22 cellular contexts compared by ENCODE assay signal in the genomic region with DNA sequence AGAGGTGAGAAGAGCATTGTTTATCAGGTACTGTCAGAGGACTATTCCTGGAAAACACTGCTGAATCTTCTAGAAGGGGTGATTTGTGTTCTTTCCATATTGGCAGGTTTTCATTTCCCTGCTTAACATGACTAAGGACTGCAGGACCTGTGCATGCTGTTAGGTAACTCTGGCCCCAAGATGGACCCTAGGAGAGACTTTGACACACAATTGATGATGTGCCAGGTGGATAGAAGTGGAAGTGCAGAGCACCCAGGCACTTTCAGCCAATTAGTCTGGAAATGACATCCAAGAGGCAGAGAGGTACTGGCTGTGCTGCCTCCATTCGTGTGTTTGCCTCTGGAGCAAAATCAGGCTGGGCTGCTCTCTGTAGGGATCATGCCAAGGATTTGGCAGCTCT.
DNase-seq lines count a peak whose midpoint lies in the region; ATAC-seq, FAIRE-seq and TF ChIP-seq lines count a peak whose summit lies in the region.
"Had no signal": no experiment of that assay in that cellular context is flagged by ENCODE, and none has a peak within 500 bp of the region (broad histone marks: within the 10 kb centered on the region; RNA-seq: fewer than 3 reads in every experiment).

No MANE protein-coding gene starts in this region.

- H2AK5ac ChIP-seq in IMR-90 (ENCODE audit: low read depth, low read length) (peak overlapping the region; percentile 49; the same call in 1 of the 2 replicates), H1 (ENCODE audit: low read depth, low read length) (0 out of 2 replicates have a peak overlapping the region, but pooled peaks have one; percentile 56)

- H3K4me3 ChIP-seq in IMR-90 (ENCODE audit: insufficient read depth, low read depth, low read length) (no peak overlapping the region), H1 (ENCODE audit: extremely low read depth in 1 of 4, insufficient read depth in 2 of 4, low read depth in 3 of 4, low read length in 4 of 4) (no peak overlapping the region), liver (ENCODE audit: low read depth in 1 of 3, low read length in 3 of 3) (no peak overlapping the region), GM23338 (no peak overlapping the region)
- H3K4me3 ChIP-seq: GM12878 had no signal

- DNase-seq in activated CD8-positive, alpha-beta T cell treated with anti-CD3 and anti-CD28 coated beads, Interleukin-2, amount 10 ng/mL, durations not matched to agents 7 days and 5 days: no peak
- DNase-seq in activated CD8-positive, alpha-beta T cell treated with anti-CD3 and anti-CD28 coated beads for 36 hours: no peak
- DNase-seq in IMR-90 (no peak), H1 (ENCODE audit: low read depth in 1 of 2, low spot score in 2 of 2) (no peak), AG08396 (ENCODE audit: low spot score) (no peak), GM23338 (ENCODE audit: low spot score) (no peak)
- DNase-seq: ACHN; CD8-positive, alpha-beta T cell; COR-L47; DMS53; HCEC 1CT; HFFc6; KG1 had no signal

- H3K14ac ChIP-seq in IMR-90 (replicated peaks; ENCODE audit: low read depth, low read length) (peak overlapping the region; percentile 72), H1 (ENCODE audit: insufficient read length) (no peak overlapping the region)

- in situ Hi-C loops in IMR-90 (cut with MboI; ENCODE audit: low sequenced_read_pairs): no loop called here

- 0 out of 2 replicates have a peak, but pooled peaks cover 5% of the 10 kb centered on the region for H3K9me2 ChIP-seq in GM23338 (ENCODE audit: insufficient read depth)

- H4K91ac ChIP-seq in IMR-90 (ENCODE audit: insufficient read depth, low read depth, low read length): no peak overlapping the region; the same call in 1 of the 2 replicates
- H4K91ac ChIP-seq in H1 (replicated peaks; ENCODE audit: insufficient read length, low read length): no peak overlapping the region

- no peak overlapping the region for H3K18ac ChIP-seq in IMR-90 (ENCODE audit: low read depth, low read length)
- no peak overlapping the region for H3K18ac ChIP-seq in H1 (ENCODE audit: extremely low read depth, low read length)

- H3K9me3 Mint-ChIP-seq in activated CD8-positive, alpha-beta T cell treated with anti-CD3 and anti-CD28 coated beads, Interleukin-2, amount 10 ng/mL, durations not matched to agents 7 days and 5 days (ENCODE audit: insufficient read depth): no peaks in the 10 kb centered on the region
- no peaks in the 10 kb centered on the region for H3K9me3 Mint-ChIP-seq in activated CD8-positive, alpha-beta T cell treated with anti-CD3 and anti-CD28 coated beads for 36 hours
- no peaks in the 10 kb centered on the region; the same call in 2 of the 3 replicates for H3K9me3 Mint-ChIP-seq in GM23338
- H3K9me3 Mint-ChIP-seq: CD8-positive, alpha-beta T cell had no signal

- H3K4me1 Mint-ChIP-seq in activated CD8-positive, alpha-beta T cell treated with anti-CD3 and anti-CD28 coated beads, Interleukin-2, amount 10 ng/mL, durations not matched to agents 7 days and 5 days (ENCODE audit: low read depth): peaks cover 11% of the 10 kb centered on the region
- peaks cover 16% of the 10 kb centered on the region for H3K4me1 Mint-ChIP-seq in activated CD8-positive, alpha-beta T cell treated with anti-CD3 and anti-CD28 coated beads for 36 hours (ENCODE audit: low read depth)
- H3K4me1 Mint-ChIP-seq in GM23338: peaks cover 54% of the 10 kb centered on the region
- H3K4me1 Mint-ChIP-seq: B cell, IgD-negative memory B cell had no signal

- no peak overlapping the region for H3K56ac ChIP-seq in IMR-90 (ENCODE audit: extremely low read depth, insufficient read depth, low read length)
- H3K56ac ChIP-seq in H1 (replicated peaks; ENCODE audit: insufficient read length, low read depth, low read length): no peak overlapping the region

- H2AK9ac ChIP-seq in IMR-90 (replicated peaks; ENCODE audit: low read depth, low read length, poor library complexity): peak overlapping the region; percentile 33

- H3K79me2 ChIP-seq in H1 (ENCODE audit: control insufficient read depth in 1 of 2, insufficient read depth in 2 of 2, low read length in 2 of 2) (no peaks in the 10 kb centered on the region), GM23338 (replicated peaks; ENCODE audit: insufficient read depth) (no peaks in the 10 kb centered on the region)

- H3K27me3 ChIP-seq in IMR-90 (ENCODE audit: control insufficient read depth, insufficient read depth, low read length) (no peaks in the 10 kb centered on the region), H1 (replicated peaks in 1 of 4; ENCODE audit: control insufficient read depth in 3 of 4, extremely low read depth in 1 of 4, insufficient read depth in 3 of 4, low read length in 3 of 4) (no peaks in the 10 kb centered on the region; a peak in 2 of 7 replicates), liver (ENCODE audit: control insufficient read depth in 4 of 4, insufficient read depth in 4 of 4, low read length in 3 of 4) (no peaks in the 10 kb centered on the region), GM23338 (ENCODE audit: insufficient read depth) (no peaks in the 10 kb centered on the region)

- TF ChIP-seq POLR2A in IMR-90 (IDR thresholded peaks at IDR 0.05; ENCODE audit: low read depth, low read length) (no peak), H1 (IDR thresholded peaks at IDR 0.05; ENCODE audit: control extremely low read depth in 1 of 2, low read depth in 2 of 2, low read length in 2 of 2) (no peak)

- H3K36me3 Mint-ChIP-seq in activated CD8-positive, alpha-beta T cell treated with anti-CD3 and anti-CD28 coated beads, Interleukin-2, amount 10 ng/mL, durations not matched to agents 7 days and 5 days (ENCODE audit: low read depth): no peaks in the 10 kb centered on the region
- H3K36me3 Mint-ChIP-seq in activated CD8-positive, alpha-beta T cell treated with anti-CD3 and anti-CD28 coated beads for 36 hours (ENCODE audit: low read depth): no peaks in the 10 kb centered on the region
- H3K36me3 Mint-ChIP-seq in GM23338 (ENCODE audit: low read depth): 0 out of 3 replicates have a peak, but pooled peaks cover 2% of the 10 kb centered on the region
- H3K36me3 Mint-ChIP-seq: CD14-positive monocyte; CD8-positive, alpha-beta T cell had no signal

- H3K27me3 Mint-ChIP-seq in activated CD8-positive, alpha-beta T cell treated with anti-CD3 and anti-CD28 coated beads, Interleukin-2, amount 10 ng/mL, durations not matched to agents 7 days and 5 days (ENCODE audit: low read depth): no peaks in the 10 kb centered on the region
- no peaks in the 10 kb centered on the region for H3K27me3 Mint-ChIP-seq in activated CD8-positive, alpha-beta T cell treated with anti-CD3 and anti-CD28 coated beads for 36 hours
- H3K27me3 Mint-ChIP-seq in GM23338 (ENCODE audit: insufficient read depth, low read depth, poor library complexity): peaks cover 12% of the 10 kb centered on the region
- H3K27me3 Mint-ChIP-seq: B cell had no signal

- H3K23ac ChIP-seq in IMR-90 (ENCODE audit: low read depth, low read length) (peak overlapping the region; percentile 28; the same call in 1 of the 2 replicates), H1 (ENCODE audit: insufficient read length) (no peak overlapping the region)

- POLR2A ChIA-PET in activated CD8-positive, alpha-beta T cell treated with anti-CD3 and anti-CD28 coated beads, Interleukin-2, amount 10 ng/mL, durations not matched to agents 7 days and 5 days (lab: Charles Lee): no interaction called here
- POLR2A ChIA-PET in activated CD8-positive, alpha-beta T cell treated with anti-CD3 and anti-CD28 coated beads for 36 hours (lab: Charles Lee): no interaction called here
- POLR2A ChIA-PET in IMR-90 (lab: Charles Lee; ENCODE audit: unreplicated experiment) (no interaction called here), H1 (lab: Charles Lee; ENCODE audit: partially characterized antibody) (no interaction called here)

- dilution Hi-C loops in IMR-90 (cut with HindIII; ENCODE audit: low sequenced_read_pairs, unreplicated experiment): no loop called here

- H3K9me3 ChIP-seq in IMR-90 (ENCODE audit: control insufficient read depth, insufficient read depth, low read length) (no peaks in the 10 kb centered on the region), H1 (ENCODE audit: insufficient read depth in 2 of 2, low read depth in 1 of 2, low read length in 1 of 2) (no peaks in the 10 kb centered on the region; a peak in 1 of 4 replicates), liver (ENCODE audit: control insufficient read depth in 4 of 4, low read length in 3 of 4) (no peaks in the 10 kb centered on the region)

- H3F3A ChIP-seq in GM23338 (replicated peaks; ENCODE audit: low read depth): 0 out of 2 replicates have a peak, but pooled peaks cover 5% of the 10 kb centered on the region

- FAIRE-seq in H1 (lab: Jason Lieb, UNC): no peak
- FAIRE-seq: D721Med, GM12878, GM18507 had no signal

- H2AFZ ChIP-seq in IMR-90 (replicated peaks; ENCODE audit: low read length, poor library complexity) (no peak overlapping the region), H1 (ENCODE audit: low read length) (no peak overlapping the region), GM23338 (no peak overlapping the region)

- intact Hi-C loops in activated CD8-positive, alpha-beta T cell treated with anti-CD3 and anti-CD28 coated beads for 36 hours (cut with micrococcal nuclease): no loop called here
- intact Hi-C loops in IMR-90 (cut with micrococcal nuclease): no loop called here

- H3K27ac ChIP-seq in IMR-90 (ENCODE audit: insufficient read depth, low read length): no peak overlapping the region
- no peak overlapping the region for H3K27ac ChIP-seq in H1 (ENCODE audit: low read depth, low read length)
- H3K27ac ChIP-seq in liver (ENCODE audit: low read depth in 1 of 2, low read length in 2 of 2): peak overlapping the region in 1 of 2 donors; percentile 38
- no peak overlapping the region for H3K27ac ChIP-seq in GM23338 (ENCODE audit: low read depth)
- H3K27ac ChIP-seq: HL-60 had no signal

- no CpG with 5 or more reads among the region's 1 CpG for WGBS in IMR-90 (ENCODE audit: extremely low coverage in 2 of 2, insufficient read length in 1 of 2), 2 experiments
- WGBS in H1 (ENCODE audit: extremely low coverage in 1 of 2, insufficient coverage in 1 of 2, insufficient read length in 1 of 2, insufficient replicate concordance in 2 of 2, low coverage in 1 of 2, low lambda C conversion rate in 2 of 2, missing lambda C conversion rate in 1 of 2), 2 experiments: 93% methylated on average over 1 of the region's 1 CpG; no CpG with 5 or more reads in 1 of the 2 experiments
- WGBS in liver: 50% methylated on average over 1 of the region's 1 CpG

- H2BK15ac ChIP-seq in IMR-90 (ENCODE audit: low read depth, low read length): no peak overlapping the region
- no peak overlapping the region for H2BK15ac ChIP-seq in H1 (ENCODE audit: low read length)

- H3K4me1 ChIP-seq in IMR-90 (ENCODE audit: control insufficient read depth, insufficient read depth, low read length): peaks cover 11% of the 10 kb centered on the region
- peaks cover 8 to 19% (median 12%) of the 10 kb centered on the region in 4 experiments for H3K4me1 ChIP-seq in H1 (replicated peaks in 1 of 4; ENCODE audit: control insufficient read depth in 3 of 4, insufficient read depth in 4 of 4, low read length in 3 of 4)
- H3K4me1 ChIP-seq in liver (ENCODE audit: control insufficient read depth in 4 of 4, insufficient read depth in 4 of 4, low read length in 3 of 4): peaks cover 0 to 9% (median 2%) of the 10 kb centered on the region in 4 donors
- peaks cover 41% of the 10 kb centered on the region for H3K4me1 ChIP-seq in GM23338 (ENCODE audit: insufficient read depth)

- H3K4me3 Mint-ChIP-seq in activated CD8-positive, alpha-beta T cell treated with anti-CD3 and anti-CD28 coated beads, Interleukin-2, amount 10 ng/mL, durations not matched to agents 7 days and 5 days: no peak overlapping the region
- H3K4me3 Mint-ChIP-seq in activated CD8-positive, alpha-beta T cell treated with anti-CD3 and anti-CD28 coated beads for 36 hours: no peak overlapping the region
- no peak overlapping the region for H3K4me3 Mint-ChIP-seq in GM23338
- H3K4me3 Mint-ChIP-seq: B cell; CD14-positive monocyte; CD8-positive, alpha-beta T cell; HFFc6; IgD-negative memory B cell had no signal

- H3K4me2 ChIP-seq in IMR-90 (ENCODE audit: low read depth, low read length) (no peak overlapping the region), H1 (ENCODE audit: insufficient read depth in 1 of 2, low read depth in 2 of 2, low read length in 2 of 2) (no peak overlapping the region), GM23338 (no peak overlapping the region)

- no peaks in the 10 kb centered on the region for H3K36me3 ChIP-seq in IMR-90 (ENCODE audit: control insufficient read depth, insufficient read depth, low read length)
- H3K36me3 ChIP-seq in H1 (ENCODE audit: control insufficient read depth in 2 of 4, insufficient read depth in 4 of 4, low read length in 3 of 4): no peaks in the 10 kb centered on the region
- no peaks in the 10 kb centered on the region for H3K36me3 ChIP-seq in liver (ENCODE audit: control insufficient read depth in 4 of 4, insufficient read depth in 3 of 4, low read depth in 1 of 4, low read length in 3 of 4)
- H3K36me3 ChIP-seq in GM23338 (ENCODE audit: insufficient read depth): no peaks in the 10 kb centered on the region

- H4K20me1 ChIP-seq in IMR-90 (ENCODE audit: insufficient read depth, low read length) (no peaks in the 10 kb centered on the region), H1 (replicated peaks in 1 of 2; ENCODE audit: control insufficient read depth in 1 of 2, insufficient read depth in 2 of 2, low read length in 2 of 2) (no peaks in the 10 kb centered on the region), GM23338 (replicated peaks; ENCODE audit: insufficient read depth) (no peaks in the 10 kb centered on the region)

- TF ChIP-seq EP300 in H1 (IDR thresholded peaks at IDR 0.05; ENCODE audit: borderline replicate concordance in 1 of 2, low read depth in 2 of 2, low read length in 2 of 2): no peak

- no peaks in the 10 kb centered on the region for H3K79me1 ChIP-seq in IMR-90 (ENCODE audit: low read depth in 1 of 2, low read length in 2 of 2)
- H3K79me1 ChIP-seq in H1 (ENCODE audit: low read depth, low read length): no peaks in the 10 kb centered on the region

- H4K8ac ChIP-seq in IMR-90 (ENCODE audit: low read depth in 2 of 2, low read length in 2 of 2): peak overlapping the region in 1 of 2 experiments; percentile 30; a peak in 2 of 4 replicates
- no peak overlapping the region for H4K8ac ChIP-seq in H1 (ENCODE audit: extremely low read depth, insufficient read depth, low read length)

- H2BK5ac ChIP-seq in IMR-90 (ENCODE audit: low read depth, low read length, poor library complexity, severe bottlenecking): no peak overlapping the region
- no peak overlapping the region for H2BK5ac ChIP-seq in H1 (ENCODE audit: low read depth, low read length)

- H2BK20ac ChIP-seq in IMR-90 (ENCODE audit: low read depth, low read length) (peak overlapping the region; percentile 49; the same call in 1 of the 2 replicates), H1 (ENCODE audit: low read length) (no peak overlapping the region)

- H3K9ac ChIP-seq in IMR-90 (ENCODE audit: low read depth, low read length) (no peak overlapping the region), H1 (replicated peaks in 1 of 4; ENCODE audit: extremely low read depth in 1 of 4, low read depth in 3 of 4, low read length in 3 of 4) (no peak overlapping the region), liver (ENCODE audit: low read depth in 1 of 2, low read length in 2 of 2) (no peak overlapping the region)

- H3K23me2 ChIP-seq in H1 (ENCODE audit: low read depth, low read length): no peaks in the 10 kb centered on the region

- H4K5ac ChIP-seq in IMR-90 (ENCODE audit: low read depth, low read length) (no peak overlapping the region), H1 (ENCODE audit: insufficient read length, low read depth, low read length) (no peak overlapping the region)

- no peak overlapping the region for H2BK12ac ChIP-seq in H1 (ENCODE audit: low read depth, low read length)

- H3K4ac ChIP-seq in IMR-90 (ENCODE audit: low read depth, low read length): 0 out of 2 replicates have a peak overlapping the region, but pooled peaks have one; percentile 77
- no peak overlapping the region for H3K4ac ChIP-seq in H1 (replicated peaks; ENCODE audit: insufficient read length, low read depth, low read length)

- CTCF ChIA-PET in activated CD8-positive, alpha-beta T cell treated with anti-CD3 and anti-CD28 coated beads, Interleukin-2, amount 10 ng/mL, durations not matched to agents 7 days and 5 days (lab: Charles Lee): no interaction called here
- CTCF ChIA-PET in activated CD8-positive, alpha-beta T cell treated with anti-CD3 and anti-CD28 coated beads for 36 hours (lab: Charles Lee): no interaction called here
- CTCF ChIA-PET in IMR-90 (lab: Yijun Ruan, JAX): no interaction called here
- CTCF ChIA-PET in H1 (lab: Charles Lee; ENCODE audit: partially characterized antibody): interaction anchor here (1.2 to 1.7 kb wide), 2 partner anchors 11 to 37 kb away, joined by 4 to 5 read pairs; no protein-coding TSS in a partner anchor

- H2BK120ac ChIP-seq in IMR-90 (ENCODE audit: low read depth, low read length): peak overlapping the region; percentile 79; the same call in 1 of the 2 replicates
- no peak overlapping the region for H2BK120ac ChIP-seq in H1 (replicated peaks; ENCODE audit: low read depth, low read length)

- peaks cover 14% of the 10 kb centered on the region for H3K9me1 ChIP-seq in IMR-90 (ENCODE audit: insufficient read depth, low read length)

- no TSS peak for BruUV-seq in IMR-90 (replicated peaks; lab: Mats Ljungman, UMichigan)

- ATAC-seq in activated CD8-positive, alpha-beta T cell treated with anti-CD3 and anti-CD28 coated beads, Interleukin-2, amount 10 ng/mL, durations not matched to agents 7 days and 5 days: no peak
- no peak for ATAC-seq in activated CD8-positive, alpha-beta T cell treated with anti-CD3 and anti-CD28 coated beads for 36 hours
- ATAC-seq in IMR-90 (ENCODE audit: low read depth) (no peak), GM21619 (IDR thresholded peaks at IDR 0.05; ENCODE audit: unreplicated experiment) (no peak), GM23338 (no peak)
- ATAC-seq: GM12878 had no signal

- peak overlapping the region; percentile 11 for H3K27ac Mint-ChIP-seq in activated CD8-positive, alpha-beta T cell treated with anti-CD3 and anti-CD28 coated beads, Interleukin-2, amount 10 ng/mL, durations not matched to agents 7 days and 5 days
- H3K27ac Mint-ChIP-seq in activated CD8-positive, alpha-beta T cell treated with anti-CD3 and anti-CD28 coated beads for 36 hours: no peak overlapping the region
- no peak overlapping the region for H3K27ac Mint-ChIP-seq in GM23338
- H3K27ac Mint-ChIP-seq: B cell; CD14-positive monocyte; CD8-positive, alpha-beta T cell; HFFc6; IgD-negative memory B cell had no signal

- no peak for TF ChIP-seq RAD21 in IMR-90 (IDR thresholded peaks at IDR 0.05; ENCODE audit: low read length)
- no peak for TF ChIP-seq RAD21 in H1 (IDR thresholded peaks at IDR 0.05 in 1 of 2, conservative IDR thresholded peaks at IDR 0.05 in 1 of 2; ENCODE audit: low read depth in 2 of 2, low read length in 2 of 2)
- no peak for TF ChIP-seq RAD21 in liver (IDR thresholded peaks at IDR 0.05)

- TF ChIP-seq CTCF in activated CD8-positive, alpha-beta T cell treated with anti-CD3 and anti-CD28 coated beads for 36 hours (IDR thresholded peaks at IDR 0.05): no peak
- no peak for TF ChIP-seq CTCF in IMR-90 (conservative IDR thresholded peaks at IDR 0.05; ENCODE audit: low read depth, low read length)
- no peak for TF ChIP-seq CTCF in H1 (IDR thresholded peaks at IDR 0.05; ENCODE audit: control extremely low read depth in 1 of 3, insufficient read depth in 1 of 3, low read depth in 1 of 3, low read length in 3 of 3)
- peak; percentile 5 for TF ChIP-seq CTCF in liver (IDR thresholded peaks at IDR 0.05; ENCODE audit: low read depth, low read length, missing input control)
- no peak for TF ChIP-seq CTCF in GM23338 (conservative IDR thresholded peaks at IDR 0.05; ENCODE audit: low read depth in 2 of 2)
